25 cellular contexts compared by ENCODE assay signal in the genomic region with DNA sequence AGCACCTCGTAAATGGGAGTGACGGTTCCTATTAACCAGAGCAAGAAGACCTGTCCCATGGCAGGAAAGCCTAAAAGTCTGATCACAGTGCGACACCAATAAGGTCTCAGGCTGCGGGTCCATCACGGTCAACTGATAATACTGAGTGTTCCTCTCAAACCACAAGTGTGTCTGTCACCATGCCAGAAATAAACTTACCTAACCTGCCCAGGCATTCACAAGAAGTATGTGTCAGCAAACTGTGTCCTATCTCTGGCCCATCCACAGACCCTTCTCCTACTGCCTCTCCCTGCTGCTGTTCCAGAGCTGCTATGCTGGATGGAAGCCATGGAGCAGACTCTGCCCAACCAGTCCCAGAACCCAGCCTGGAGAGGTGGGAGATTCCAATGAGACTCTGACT.
"Had no signal": no experiment of that assay in that cellular context is flagged by ENCODE, and none has a peak within 500 bp of the region (broad histone marks: within the 10 kb centered on the region; RNA-seq: fewer than 3 reads in every experiment).

No MANE protein-coding gene starts in this region.

- H3K27ac Mint-ChIP-seq: activated CD4-positive, alpha-beta memory T cell treated with anti-CD3 and anti-CD28 coated beads, Interleukin-2, amount 10 ng/mL, durations not matched to agents 7 days and 5 days; activated CD4-positive, alpha-beta T cell treated with anti-CD3 and anti-CD28 coated beads, Interleukin-2, amount 10 ng/mL, durations not matched to agents 7 days and 5 days; activated naive CD4-positive, alpha-beta T cell treated with anti-CD3 and anti-CD28 coated beads, Interleukin-2, amount 50 U/mL, for 24 hours; activated naive CD8-positive, alpha-beta T cell treated with anti-CD3 and anti-CD28 coated beads, Interleukin-2, amount 50 U/mL, for 24 hours; activated T-cell treated with anti-CD3 and anti-CD28 coated beads, Interleukin-2, amount 50 U/mL, for 24 hours; activated T-helper 17 cell treated with anti-CD3 and anti-CD28 coated beads, Interleukin-2, amount 50 U/mL, for 72 hours; dendritic cell treated with granulocyte-macrophage colony-stimulating factor and Interleukin-4, amounts not matched to agents 40 ng/mL and 50 ng/mL, for 4 days; endodermal cell; natural killer cell treated with Interleukin-12 subunit alpha and Interleukin-12 subunit beta and Interleukin-15 and Interleukin-18, amount 100 ng/mL, for 72 hours; WTC11 had no signal

- H3K27me3 ChIP-seq: esophagus muscularis mucosa, foreskin keratinocyte, left lung, sigmoid colon, transverse colon had no signal

- H3K4me1 Mint-ChIP-seq: activated CD4-positive, alpha-beta memory T cell treated with anti-CD3 and anti-CD28 coated beads, Interleukin-2, amount 10 ng/mL, durations not matched to agents 7 days and 5 days; activated CD4-positive, alpha-beta T cell treated with anti-CD3 and anti-CD28 coated beads, Interleukin-2, amount 10 ng/mL, durations not matched to agents 7 days and 5 days; activated naive CD4-positive, alpha-beta T cell treated with anti-CD3 and anti-CD28 coated beads, Interleukin-2, amount 50 U/mL, for 24 hours; activated naive CD8-positive, alpha-beta T cell treated with anti-CD3 and anti-CD28 coated beads, Interleukin-2, amount 50 U/mL, for 24 hours; activated T-helper 17 cell treated with anti-CD3 and anti-CD28 coated beads, Interleukin-2, amount 50 U/mL, for 72 hours; central memory CD8-positive, alpha-beta T cell; endodermal cell had no signal

- H3K9me3 ChIP-seq: esophagus muscularis mucosa, left lung, mucosa of descending colon, sigmoid colon, transverse colon had no signal

- H3K9me3 Mint-ChIP-seq: activated CD4-positive, alpha-beta memory T cell treated with anti-CD3 and anti-CD28 coated beads, Interleukin-2, amount 10 ng/mL, durations not matched to agents 7 days and 5 days; activated CD4-positive, alpha-beta T cell treated with anti-CD3 and anti-CD28 coated beads, Interleukin-2, amount 10 ng/mL, durations not matched to agents 7 days and 5 days; activated naive CD4-positive, alpha-beta T cell treated with anti-CD3 and anti-CD28 coated beads, Interleukin-2, amount 50 U/mL, for 24 hours; activated naive CD8-positive, alpha-beta T cell treated with anti-CD3 and anti-CD28 coated beads, Interleukin-2, amount 50 U/mL, for 24 hours; activated T-cell treated with anti-CD3 and anti-CD28 coated beads, Interleukin-2, amount 50 U/mL, for 24 hours; activated T-helper 17 cell treated with anti-CD3 and anti-CD28 coated beads, Interleukin-2, amount 50 U/mL, for 72 hours; central memory CD8-positive, alpha-beta T cell; dendritic cell treated with granulocyte-macrophage colony-stimulating factor and Interleukin-4, amounts not matched to agents 40 ng/mL and 50 ng/mL, for 4 days; endodermal cell; natural killer cell treated with Interleukin-12 subunit alpha and Interleukin-12 subunit beta and Interleukin-15 and Interleukin-18, amount 100 ng/mL, for 72 hours had no signal

- ATAC-seq: activated naive CD8-positive, alpha-beta T cell treated with anti-CD3 and anti-CD28 coated beads, Interleukin-2, amount 50 U/mL, for 24 hours; activated T-helper 17 cell treated with anti-CD3 and anti-CD28 coated beads, Interleukin-2, amount 50 U/mL, for 72 hours; foreskin keratinocyte; left lung; mucosa of descending colon; natural killer cell treated with Interleukin-12 subunit alpha and Interleukin-12 subunit beta and Interleukin-15 and Interleukin-18, amount 100 ng/mL, for 72 hours; WTC11 had no signal

- H3K4me1 ChIP-seq: foreskin keratinocyte, left lung, sigmoid colon, transverse colon had no signal

- DNase-seq: activated CD4-positive, alpha-beta memory T cell treated with anti-CD3 and anti-CD28 coated beads, Interleukin-2, amount 10 ng/mL, durations not matched to agents 7 days and 5 days; activated CD4-positive, alpha-beta T cell treated with anti-CD3 and anti-CD28 coated beads for 1 hour; activated CD4-positive, alpha-beta T cell treated with anti-CD3 and anti-CD28 coated beads, Interleukin-2, amount 10 ng/mL, durations not matched to agents 7 days and 5 days; activated CD8-positive, alpha-beta memory T cell treated with anti-CD3 and anti-CD28 coated beads, Interleukin-2, amount 50 U/mL, for 48 hours; activated naive CD8-positive, alpha-beta T cell treated with anti-CD3 and anti-CD28 coated beads, Interleukin-2, amount 50 U/mL, for 24 hours; activated T-cell treated with anti-CD3 and anti-CD28 coated beads, Interleukin-2, amount 50 U/mL, for 24 hours; amygdala; endodermal cell; foreskin keratinocyte; kidney glomerular epithelial cell; left lung; mucosa of descending colon; sigmoid colon; stimulated activated CD4-positive, alpha-beta T cell treated with anti-CD3 and anti-CD28 coated beads, Interleukin-1b, Interleukin-23, amount 100 ng/mL, for 48 hours; stimulated activated naive CD4-positive, alpha-beta T cell treated with Interleukin-2 at 50 U/mL for 16 hours; T-helper 2 cell; transverse colon had no signal

- H3K36me3 Mint-ChIP-seq: activated naive CD4-positive, alpha-beta T cell treated with anti-CD3 and anti-CD28 coated beads, Interleukin-2, amount 50 U/mL, for 24 hours; natural killer cell treated with Interleukin-12 subunit alpha and Interleukin-12 subunit beta and Interleukin-15 and Interleukin-18, amount 100 ng/mL, for 72 hours had no signal

- H3K4me3 ChIP-seq: esophagus muscularis mucosa, left lung, mucosa of descending colon, sigmoid colon, smooth muscle cell, transverse colon had no signal

- H3K36me3 ChIP-seq: esophagus muscularis mucosa, left lung, sigmoid colon, transverse colon had no signal

- H3K27ac ChIP-seq: esophagus muscularis mucosa, foreskin keratinocyte, left lung, sigmoid colon, transverse colon had no signal

- H3K4me3 Mint-ChIP-seq: activated CD4-positive, alpha-beta memory T cell treated with anti-CD3 and anti-CD28 coated beads, Interleukin-2, amount 10 ng/mL, durations not matched to agents 7 days and 5 days; activated CD4-positive, alpha-beta T cell treated with anti-CD3 and anti-CD28 coated beads, Interleukin-2, amount 10 ng/mL, durations not matched to agents 7 days and 5 days; activated naive CD4-positive, alpha-beta T cell treated with anti-CD3 and anti-CD28 coated beads, Interleukin-2, amount 50 U/mL, for 24 hours; activated naive CD8-positive, alpha-beta T cell treated with anti-CD3 and anti-CD28 coated beads, Interleukin-2, amount 50 U/mL, for 24 hours; activated T-cell treated with anti-CD3 and anti-CD28 coated beads, Interleukin-2, amount 50 U/mL, for 24 hours; activated T-helper 17 cell treated with anti-CD3 and anti-CD28 coated beads, Interleukin-2, amount 50 U/mL, for 72 hours; central memory CD8-positive, alpha-beta T cell; dendritic cell treated with granulocyte-macrophage colony-stimulating factor and Interleukin-4, amounts not matched to agents 40 ng/mL and 50 ng/mL, for 4 days; endodermal cell; natural killer cell treated with Interleukin-12 subunit alpha and Interleukin-12 subunit beta and Interleukin-15 and Interleukin-18, amount 100 ng/mL, for 72 hours; WTC11 had no signal

- H3K27me3 Mint-ChIP-seq: activated CD4-positive, alpha-beta memory T cell treated with anti-CD3 and anti-CD28 coated beads, Interleukin-2, amount 10 ng/mL, durations not matched to agents 7 days and 5 days; activated CD4-positive, alpha-beta T cell treated with anti-CD3 and anti-CD28 coated beads, Interleukin-2, amount 10 ng/mL, durations not matched to agents 7 days and 5 days; activated naive CD4-positive, alpha-beta T cell treated with anti-CD3 and anti-CD28 coated beads, Interleukin-2, amount 50 U/mL, for 24 hours; activated naive CD8-positive, alpha-beta T cell treated with anti-CD3 and anti-CD28 coated beads, Interleukin-2, amount 50 U/mL, for 24 hours; activated T-helper 17 cell treated with anti-CD3 and anti-CD28 coated beads, Interleukin-2, amount 50 U/mL, for 72 hours; central memory CD8-positive, alpha-beta T cell; natural killer cell treated with Interleukin-12 subunit alpha and Interleukin-12 subunit beta and Interleukin-15 and Interleukin-18, amount 100 ng/mL, for 72 hours had no signal
